In genomic region chr2:216482640-216483039, GRCh38 we compare ENCODE assay signal across 28 cellular contexts. TPM values are rescaled to one million over a fixed set of nuclear protein-coding genes. Genes with fewer than 3 reads are reported as not detected.
A peak's percentile ranks its signal among the peaks of the same experiment; 100 is the strongest.
DNase-seq lines count a peak whose midpoint lies in the region; ATAC-seq, FAIRE-seq and TF ChIP-seq lines count a peak whose summit lies in the region.
"Had no signal": no experiment of that assay in that cellular context is flagged by ENCODE, and none has a peak within 500 bp of the region (broad histone marks: within the 10 kb centered on the region; RNA-seq: fewer than 3 reads in every experiment).

No MANE protein-coding gene starts in this region.

- H3K4me2 ChIP-seq in HepG2 (ENCODE audit: low read depth, low read length), result no peak overlapping the region
- no peak overlapping the region for H3K4me2 ChIP-seq in GM12878 (ENCODE audit: control insufficient read depth, insufficient read depth)
- H3K4me2 ChIP-seq: BLaER1 had no signal

- H3K27ac Mint-ChIP-seq in nephron progenitor cell, result peak overlapping the region; percentile 96
- H3K27ac Mint-ChIP-seq in stimulated activated naive B cell treated with anti-CD40 and anti-IgM and Interleukin-4, amounts not matched to agents 10 μg/mL and 1 μg/mL and 100 μg/mL, for 72 hours, result peak overlapping the region; percentile 20
- H3K27ac Mint-ChIP-seq: CD4-positive, CD25-positive, alpha-beta regulatory T cell had no signal

- ATAC-seq in HepG2, result no peak
- ATAC-seq in right lobe of liver, result no peak
- ATAC-seq in GM12878, result no peak
- no peak for ATAC-seq in stimulated activated naive B cell treated with anti-CD40 and anti-IgM and Interleukin-4, amounts not matched to agents 10 μg/mL and 1 μg/mL and 100 μg/mL, for 72 hours (replicated peaks)
- ATAC-seq in GM21367 (IDR thresholded peaks at IDR 0.05; ENCODE audit: unreplicated experiment), result no peak
- no peak for ATAC-seq in gastroesophageal sphincter

- H3K27ac ChIP-seq in HepG2 (ENCODE audit: extremely low read length, insufficient read depth, low read length) (no peak overlapping the region), right lobe of liver (no peak overlapping the region), GM12878 (ENCODE audit: control insufficient read depth, insufficient read depth) (no peak overlapping the region), gastroesophageal sphincter (no peak overlapping the region)
- H3K27ac ChIP-seq: BLaER1 had no signal

- H3K9me3 ChIP-seq in HepG2 (ENCODE audit: low read length), result no peaks in the 10 kb centered on the region
- H3K9me3 ChIP-seq in right lobe of liver, result no peaks in the 10 kb centered on the region
- no peaks in the 10 kb centered on the region for H3K9me3 ChIP-seq in GM12878 (replicated peaks; ENCODE audit: control insufficient read depth, insufficient read depth, low read length)
- H3K9me3 ChIP-seq in gastroesophageal sphincter, result no peaks in the 10 kb centered on the region
- H3K9me3 ChIP-seq: BE2C, BLaER1 had no signal

- TF ChIP-seq CTCF in HepG2 (CRISPR knock-in tag; IDR thresholded peaks at IDR 0.05), result no peak
- TF ChIP-seq CTCF in right lobe of liver (IDR thresholded peaks at IDR 0.05), result no peak
- TF ChIP-seq CTCF in GM12878 (IDR thresholded peaks at IDR 0.05 in 2 of 3, conservative IDR thresholded peaks at IDR 0.05 in 1 of 3; ENCODE audit: control insufficient read depth in 2 of 3, extremely low read depth in 1 of 3, insufficient read depth in 1 of 3, low read depth in 3 of 3, low read length in 3 of 3), result no peak
- TF ChIP-seq CTCF in nephron progenitor cell (IDR thresholded peaks at IDR 0.05), result no peak
- TF ChIP-seq CTCF in gastroesophageal sphincter (IDR thresholded peaks at IDR 0.05), result no peak

- H4K20me1 ChIP-seq in HepG2 (ENCODE audit: insufficient read depth, low read length) (no peaks in the 10 kb centered on the region), GM12878 (ENCODE audit: control insufficient read depth, insufficient read depth) (no peaks in the 10 kb centered on the region)
- H4K20me1 ChIP-seq: BLaER1 had no signal

- FAIRE-seq in HepG2 (lab: Jason Lieb, UNC) (no peak), GM12878 (lab: Jason Lieb, UNC) (no peak)
- FAIRE-seq: A204.1, G401.6, GM12892, GM18507 had no signal

- H3K27me3 ChIP-seq in HepG2 (ENCODE audit: control insufficient read depth in 1 of 2, insufficient read depth in 2 of 2, low read length in 2 of 2) (no peaks in the 10 kb centered on the region), right lobe of liver (no peaks in the 10 kb centered on the region), GM12878 (replicated peaks in 1 of 2; ENCODE audit: control insufficient read depth in 2 of 2, insufficient read depth in 2 of 2, low read length in 1 of 2) (no peaks in the 10 kb centered on the region), gastroesophageal sphincter (no peaks in the 10 kb centered on the region)
- H3K27me3 ChIP-seq: BE2C, BLaER1 had no signal

- RAD21 ChIA-PET in GM12878 (lab: Charles Lee; ENCODE audit: unreplicated experiment), result no interaction called here

- H3K27me3 Mint-ChIP-seq in nephron progenitor cell (ENCODE audit: low read depth, poor library complexity), result no peaks in the 10 kb centered on the region
- H3K27me3 Mint-ChIP-seq in stimulated activated naive B cell treated with anti-CD40 and anti-IgM and Interleukin-4, amounts not matched to agents 10 μg/mL and 1 μg/mL and 100 μg/mL, for 72 hours, result no peaks in the 10 kb centered on the region
- H3K27me3 Mint-ChIP-seq: CD4-positive, alpha-beta memory T cell; CD4-positive, CD25-positive, alpha-beta regulatory T cell; CD8-positive, alpha-beta memory T cell had no signal

- no peaks in the 10 kb centered on the region for H3K4me1 ChIP-seq in HepG2 (ENCODE audit: insufficient read depth, low read length)
- no peaks in the 10 kb centered on the region for H3K4me1 ChIP-seq in right lobe of liver
- H3K4me1 ChIP-seq in GM12878 (ENCODE audit: control insufficient read depth, insufficient read depth, low read length), result no peaks in the 10 kb centered on the region
- no peaks in the 10 kb centered on the region for H3K4me1 ChIP-seq in gastroesophageal sphincter
- H3K4me1 ChIP-seq: BE2C, BLaER1 had no signal

- no peak overlapping the region for H3K4me3 Mint-ChIP-seq in nephron progenitor cell
- no peak overlapping the region for H3K4me3 Mint-ChIP-seq in stimulated activated naive B cell treated with anti-CD40 and anti-IgM and Interleukin-4, amounts not matched to agents 10 μg/mL and 1 μg/mL and 100 μg/mL, for 72 hours
- H3K4me3 Mint-ChIP-seq: CD14-positive monocyte; CD4-positive, alpha-beta memory T cell; CD4-positive, CD25-positive, alpha-beta regulatory T cell; CD8-positive, alpha-beta memory T cell had no signal

- no peak overlapping the region for H3K4me3 ChIP-seq in HepG2 (replicated peaks in 1 of 3; ENCODE audit: insufficient read depth in 1 of 3, low read depth in 2 of 3, low read length in 3 of 3)
- no peak overlapping the region for H3K4me3 ChIP-seq in right lobe of liver
- H3K4me3 ChIP-seq in GM12878, result no peak overlapping the region
- no peak overlapping the region for H3K4me3 ChIP-seq in gastroesophageal sphincter
- H3K4me3 ChIP-seq: BLaER1 had no signal

- TF ChIP-seq RAD21 in HepG2 (CRISPR knock-in tag; IDR thresholded peaks at IDR 0.05) (no peak), GM12878 (IDR thresholded peaks at IDR 0.05; ENCODE audit: insufficient read depth, low read depth, low read length) (no peak)

- DNase-seq in HepG2 (ENCODE audit: low spot score), result no peak
- no peak for DNase-seq in right lobe of liver
- DNase-seq in GM12878 (ENCODE audit: low read depth, low spot score), result no peak
- no peak for DNase-seq in nephron progenitor cell
- DNase-seq in stimulated activated naive B cell treated with anti-CD40 and anti-IgM and Interleukin-4, amounts not matched to agents 10 μg/mL and 1 μg/mL and 100 μg/mL, for 72 hours, result no peak
- DNase-seq in NCI-H1048 (lab: John Stamatoyannopoulos, UW), result no peak
- DNase-seq: 8988T; ACHN; BE2C; C1 segment of cervical spinal cord; CD4-positive, alpha-beta memory T cell; CD4-positive, CD25-positive, alpha-beta regulatory T cell; CD8-positive, alpha-beta memory T cell; COR-L47; DMS 273 treated with DMSO at 0.1 percent for 48 hours; DMS153; DMS53; DMS79; DND-41; GF-D8 had no signal

- WGBS in HepG2 (ENCODE audit: low lambda C conversion rate), result 98% methylated on average over 2 of the region's 2 CpGs
- 81% methylated on average over 2 of the region's 2 CpGs for WGBS in right lobe of liver (ENCODE audit: insufficient coverage, low coverage, low lambda C conversion rate, missing lambda C conversion rate)
- 81% methylated on average over 2 of the region's 2 CpGs for WGBS in GM12878 (ENCODE audit: insufficient coverage, insufficient replicate concordance, low lambda C conversion rate, missing lambda C conversion rate)
- WGBS in gastroesophageal sphincter (ENCODE audit: low coverage in 1 of 2), 2 donors, result 80 to 100% methylated on average over 1 to 2 of the region's 2 CpGs

- H3K36me3 Mint-ChIP-seq in nephron progenitor cell (ENCODE audit: low read depth), result peaks cover 38% of the 10 kb centered on the region
- peaks cover 19 to 36% of the 10 kb centered on the region in 2 donors for H3K36me3 Mint-ChIP-seq in stimulated activated naive B cell treated with anti-CD40 and anti-IgM and Interleukin-4, amounts not matched to agents 10 μg/mL and 1 μg/mL and 100 μg/mL, for 72 hours

- TF ChIP-seq POLR2A in HepG2 (IDR thresholded peaks at IDR 0.05; ENCODE audit: insufficient read depth in 1 of 2, low read depth in 2 of 2, low read length in 2 of 2) (no peak), right lobe of liver (IDR thresholded peaks at IDR 0.05) (no peak), GM12878 (IDR thresholded peaks at IDR 0.05; ENCODE audit: low read depth, low read length) (no peak), gastroesophageal sphincter (IDR thresholded peaks at IDR 0.05) (no peak)

- TF ChIP-seq EP300 in HepG2 (IDR thresholded peaks at IDR 0.05; ENCODE audit: low read depth in 2 of 2, low read length in 2 of 2), result no peak
- no peak for TF ChIP-seq EP300 in HepG2 (CRISPR knock-in tag; IDR thresholded peaks at IDR 0.05; ENCODE audit: borderline replicate concordance)
- no peak for TF ChIP-seq EP300 in GM12878 (IDR thresholded peaks at IDR 0.05; ENCODE audit: borderline replicate concordance in 1 of 2, control insufficient read depth in 1 of 2, low read depth in 2 of 2, low read length in 2 of 2)
- TF ChIP-seq EP300 in gastroesophageal sphincter (IDR thresholded peaks at IDR 0.05), result no peak

- no peaks in the 10 kb centered on the region for H3K9me3 Mint-ChIP-seq in nephron progenitor cell
- H3K9me3 Mint-ChIP-seq in stimulated activated naive B cell treated with anti-CD40 and anti-IgM and Interleukin-4, amounts not matched to agents 10 μg/mL and 1 μg/mL and 100 μg/mL, for 72 hours, result no peaks in the 10 kb centered on the region
- H3K9me3 Mint-ChIP-seq: CD4-positive, alpha-beta memory T cell; CD4-positive, CD25-positive, alpha-beta regulatory T cell; CD8-positive, alpha-beta memory T cell had no signal

- intact Hi-C loops in HepG2 (cut with micrococcal nuclease; ENCODE audit: unreplicated experiment), result no loop called here
- intact Hi-C loops in right lobe of liver (cut with DNase I), result no loop called here
- intact Hi-C loops in GM12878 (cut with micrococcal nuclease; ENCODE audit: unreplicated experiment), result no loop called here

- H3K4me1 Mint-ChIP-seq in nephron progenitor cell, result peaks cover 11% of the 10 kb centered on the region
- H3K4me1 Mint-ChIP-seq in stimulated activated naive B cell treated with anti-CD40 and anti-IgM and Interleukin-4, amounts not matched to agents 10 μg/mL and 1 μg/mL and 100 μg/mL, for 72 hours, result peaks cover 0 to 2% of the 10 kb centered on the region in 2 donors
- H3K4me1 Mint-ChIP-seq: CD8-positive, alpha-beta memory T cell had no signal

- in situ Hi-C loops in HepG2 (cut with HindIII; ENCODE audit: extremely low pct_ligation_motif_present, low pct_unique_long_range_greater_than_20kb) (no loop called here), GM12878 (cut with MboI) (no loop called here)

- CTCF ChIA-PET in HepG2 (lab: Yijun Ruan, JAX; ENCODE audit: low intra/inter-chr PET ratio, low total read pairs), result no interaction called here
- CTCF ChIA-PET in GM12878 (lab: Yijun Ruan, JAX), result interaction anchor here (0.9 to 1.6 kb wide), 5 partner anchors 10 to 66 kb away, joined by 3 to 5 read pairs (median 4); no protein-coding TSS in a partner anchor

- SMC1A ChIA-PET in GM12878 (lab: Charles Lee; ENCODE audit: uncharacterized antibody, unreplicated experiment), result interaction anchor here (0.7 to 1.2 kb wide), 4 partner anchors 9 to 34 kb away, joined by 3 to 5 read pairs (median 3); no protein-coding TSS in a partner anchor

- no peak overlapping the region for H3K9ac ChIP-seq in HepG2 (ENCODE audit: insufficient read depth, low read depth, low read length)
- H3K9ac ChIP-seq in GM12878 (ENCODE audit: control insufficient read depth, insufficient read depth, low read length), result no peak overlapping the region
- H3K9ac ChIP-seq: BLaER1 had no signal

- no peak overlapping the region for H2AFZ ChIP-seq in HepG2 (ENCODE audit: low read length)
- H2AFZ ChIP-seq in GM12878 (ENCODE audit: control insufficient read depth, low read depth, low read length), result no peak overlapping the region

- peaks cover 8 to 21% of the 10 kb centered on the region in 2 experiments for H3K36me3 ChIP-seq in HepG2 (replicated peaks in 1 of 2; ENCODE audit: control insufficient read depth in 1 of 2, insufficient read depth in 2 of 2, low read length in 2 of 2)
- peaks cover 0 to 13% (median 0%) of the 10 kb centered on the region in 4 donors for H3K36me3 ChIP-seq in right lobe of liver
- peaks cover 2 to 4% of the 10 kb centered on the region in 2 experiments for H3K36me3 ChIP-seq in GM12878 (ENCODE audit: control insufficient read depth in 2 of 2, insufficient read depth in 2 of 2, low read length in 1 of 2)
- H3K36me3 ChIP-seq in gastroesophageal sphincter, result peaks cover 0 to 60% of the 10 kb centered on the region in 2 donors

- POLR2A ChIA-PET in HepG2 (lab: Yijun Ruan, JAX), result interaction anchor here (2.7 kb wide), 1 partner anchor 16 kb away, joined by 14 read pairs; the partner anchor contains the start of gene RPL37A
- POLR2A ChIA-PET in GM12878 (lab: Charles Lee), result interaction anchor here (1.0 kb wide), 2 partner anchors 9 to 16 kb away, joined by 3 read pairs; no protein-coding TSS in a partner anchor

- no peaks in the 10 kb centered on the region for H3K79me2 ChIP-seq in HepG2 (ENCODE audit: insufficient read depth, low read length)
- no peaks in the 10 kb centered on the region for H3K79me2 ChIP-seq in GM12878 (ENCODE audit: control insufficient read depth, insufficient read depth, low read length)

- BruUV-seq in HepG2 (replicated peaks; lab: Mats Ljungman, UMichigan) (no TSS peak), GM12878 (replicated peaks; lab: Mats Ljungman, UMichigan) (no TSS peak)

RNA-seq across cellular contexts. Expression of gene RPL37A, which starts 16.0 kb away (rescaled TPM):
- total RNA-seq in HepG2 (2016; rRNA removed; fragmentation: Illumina TruSeq; extraction: Trizol) (6,902 and 7,071 TPM in 2 replicates), right lobe of liver (100 to 1,000 TPM; 383 to 894 (median 710) TPM), GM12878 (2014; rRNA removed) (5,309 and 5,362 TPM in 2 replicates), GM12878 (2014; rRNA removed; fragmentation: Illumina TruSeq; extraction: Trizol) (6,854 and 6,909 TPM in 2 replicates), GM12878 (2021) (4,280 and 4,544 TPM in 2 replicates), gastroesophageal sphincter (1,000 to 10,000 TPM; 1,140 to 1,987 (median 1,653) TPM)
- 11,484 and 12,287 TPM in 2 replicates for total RNA-seq in HepG2 (2016; cell fraction: cytosol; rRNA removed; fragmentation: Illumina TruSeq; extraction: Trizol; ENCODE audit: low read depth)
- 6,918 and 7,424 TPM in 2 replicates for total RNA-seq in HepG2 (2016; cell fraction: insoluble cytoplasmic fraction; rRNA removed; fragmentation: Illumina TruSeq; extraction: Trizol)
- 16,795 and 17,457 TPM in 2 replicates for total RNA-seq in HepG2 (2016; cell fraction: membrane; rRNA removed; fragmentation: Illumina TruSeq; extraction: Trizol)
- total RNA-seq in HepG2 (2016; cell fraction: nucleus; rRNA removed; fragmentation: Illumina TruSeq; extraction: Trizol), result 2,427 and 2,707 TPM in 2 replicates
- polyA plus RNA-seq in HepG2 (2011; rRNA removed) (7,317 and 7,910 TPM in 2 replicates), GM12878 (2011; rRNA removed) (3,166 and 4,373 TPM in 2 replicates), GM12878 (2014; fragmentation: Illumina TruSeq; extraction: Trizol) (6,507 and 6,854 TPM in 2 replicates), GM12878 (2014; fragmentation: Nextera tagmentation; extraction: Ambion mirVana) (1,000 to 10,000 TPM; 4,917 to 6,297 TPM), GM12878 (2014; rRNA removed) (5,304 and 6,998 TPM in 2 replicates), GM12878 (2016; fragmentation: Nextera tagmentation; extraction: Ambion mirVana) (1,000 to 10,000 TPM; 2,847 to 3,044 TPM)
- 3,435 and 3,576 TPM in 2 replicates for polyA plus RNA-seq in HepG2 (2011; cell fraction: cytosol; rRNA removed)
- polyA plus RNA-seq in HepG2 (2011; cell fraction: nucleus; rRNA removed), result 934 and 1,174 TPM in 2 replicates
- polyA plus RNA-seq in HepG2 (2012), result 7,692 and 8,090 TPM in 2 replicates
- polyA plus RNA-seq in HepG2 (2016; cell fraction: cytosol; fragmentation: Illumina TruSeq; extraction: Trizol; ENCODE audit: low read depth), result 11,969 and 13,234 TPM in 2 replicates
- polyA plus RNA-seq in HepG2 (2016; cell fraction: insoluble cytoplasmic fraction; fragmentation: Illumina TruSeq; extraction: Trizol; ENCODE audit: low read depth), result 6,005 and 6,067 TPM in 2 replicates
- polyA plus RNA-seq in HepG2 (2016; cell fraction: membrane; fragmentation: Illumina TruSeq; extraction: Trizol; ENCODE audit: low read depth), result 14,650 and 14,956 TPM in 2 replicates
- 4,147 and 4,271 TPM in 2 replicates for polyA plus RNA-seq in HepG2 (2016; cell fraction: nucleus; fragmentation: Illumina TruSeq; extraction: Trizol; ENCODE audit: insufficient read depth, low read depth)
- 537 and 682 TPM in 2 replicates for polyA minus RNA-seq in HepG2 (2011; rRNA and poly(A)+ RNA removed; ENCODE audit: low replicate concordance)
- polyA minus RNA-seq in HepG2 (2011; cell fraction: cytosol; rRNA and poly(A)+ RNA removed), result 1,971 TPM in 2 replicates
- 601 and 721 TPM in 2 replicates for polyA minus RNA-seq in HepG2 (2011; cell fraction: nucleus; rRNA and poly(A)+ RNA removed)
- total RNA-seq in GM12878 (2013; cell fraction: nucleolus; rRNA removed), result 278 and 283 TPM in 2 replicates
- 2,141 TPM for polyA plus RNA-seq in GM12878 (2011; ENCODE audit: low read depth)
- polyA plus RNA-seq in GM12878 (2011; cell fraction: cytosol; rRNA removed), result 2,379 and 2,532 TPM in 2 replicates
- 721 and 1,775 TPM in 2 replicates for polyA plus RNA-seq in GM12878 (2011; cell fraction: nucleus; rRNA removed)
- polyA plus RNA-seq in GM12878 (2012), result 10,399 and 10,670 TPM in 2 replicates
- polyA minus RNA-seq in GM12878 (2011; rRNA and poly(A)+ RNA removed), result 670 and 1,130 TPM in 2 replicates
- polyA minus RNA-seq in GM12878 (2011; cell fraction: cytosol; rRNA and poly(A)+ RNA removed), result 813 and 892 TPM in 2 replicates
- polyA minus RNA-seq in GM12878 (2011; cell fraction: nucleus; rRNA and poly(A)+ RNA removed), result 231 and 314 TPM in 2 replicates

Comparison
In these comparisons a context has a peak if more than half of its experiments do, and no peak if none do; other contexts are left out.
1. Of the 75 proteins assayed by ChIP-seq in both HepG2 and GM12878: peak only in HepG2: NR2C2; only in GM12878: none; in both: none; in neither: 73; mixed calls (peak in some experiments, not most) for 1.